ENCODE assay signal across 8 cellular contexts in genomic region chr10:92290837-92291609, GRCh38. TPM values are rescaled to one million over a fixed set of nuclear protein-coding genes. Genes with fewer than 3 reads are reported as not detected.
DNase-seq lines count a peak whose midpoint lies in the region; ATAC-seq and TF ChIP-seq lines count a peak whose summit lies in the region.

Gene CPEB3 (minus strand): TSS chr10:92291078. CDS start chr10:92240350, 50,728 bp downstream.
Gene MARCHF5 (plus strand): TSS chr10:92291167. CDS start chr10:92291495, 328 bp downstream.

- H3K27me3 Mint-ChIP-seq in CD14-positive monocyte (ENCODE audit: low read depth in 3 of 3) = peaks cover 2 to 5% (median 3%) of the 10 kb centered on the region in 3 donors

- no peaks in the 10 kb centered on the region for H3K9me3 ChIP-seq in liver (ENCODE audit: control insufficient read depth in 4 of 4, low read length in 3 of 4)

- under 1% methylated on average over 79 of the region's 79 CpGs for WGBS in liver

- H3K9me3 Mint-ChIP-seq in CD14-positive monocyte = no peaks in the 10 kb centered on the region

- no peaks in the 10 kb centered on the region for H3K27me3 ChIP-seq in liver (ENCODE audit: control insufficient read depth in 4 of 4, insufficient read depth in 4 of 4, low read length in 3 of 4)

- H3K4me3 Mint-ChIP-seq in CD14-positive monocyte = peak within 1 kb of the TSS; percentile 93 to 96

- TF ChIP-seq RAD21 in liver (IDR thresholded peaks at IDR 0.05) = peak; percentile 66 to 76

- H3K36me3 ChIP-seq in liver (ENCODE audit: control insufficient read depth in 4 of 4, insufficient read depth in 3 of 4, low read depth in 1 of 4, low read length in 3 of 4) = peaks cover 0 to 6% (median under 1%) of the 10 kb centered on the region in 4 donors

- H3K4me3 ChIP-seq in liver (ENCODE audit: low read depth in 1 of 3, low read length in 3 of 3) = peak within 1 kb of the TSS; percentile 82 to 99 (median 99)

- peak; percentile 94 for DNase-seq in CD14-positive monocyte (ENCODE audit: low spot score)
- peak; percentile 95 for DNase-seq in NCI-H69 (lab: John Stamatoyannopoulos, UW)
- peak; percentile 75 to 83 for DNase-seq in activated CD4-positive, alpha-beta T cell treated with anti-CD3 and anti-CD28 coated beads, Interleukin-2, amount 50 U/mL, for 24 hours (ENCODE audit: low read depth in 1 of 2, low spot score in 1 of 2)
- peak; percentile 98 for DNase-seq in dermis blood vessel endothelial cell
- DNase-seq in stimulated activated CD4-positive, alpha-beta T cell treated with anti-CD3 and anti-CD28 coated beads, Interleukin-4, amount 100 ng/mL, for 24 hours = peak; percentile 90

- peaks cover 24% of the 10 kb centered on the region for H3K4me1 Mint-ChIP-seq in CD14-positive monocyte

- peak within 1 kb of the TSS; percentile 60 to 92 (median 85) for H3K27ac Mint-ChIP-seq in CD14-positive monocyte

- H3K27ac ChIP-seq in liver (ENCODE audit: low read depth in 1 of 2, low read length in 2 of 2) = peak within 1 kb of the TSS; percentile 93 to 100

- H3K36me3 Mint-ChIP-seq in CD14-positive monocyte = peaks cover 10 to 16% of the 10 kb centered on the region in 2 donors

- H3K4me1 ChIP-seq in liver (ENCODE audit: control insufficient read depth in 4 of 4, insufficient read depth in 4 of 4, low read length in 3 of 4) = peaks cover 5 to 10% (median 8%) of the 10 kb centered on the region in 4 donors

- intact Hi-C loops in CD14-positive monocyte (cut with micrococcal nuclease) = loop anchor here (2.0 to 5.0 kb wide), 3 partner anchors 50 to 204 kb away; no protein-coding TSS in a partner anchor

- peak; percentile 98 for ATAC-seq in GM19351 (IDR thresholded peaks at IDR 0.05; ENCODE audit: unreplicated experiment)
- peak; percentile 98 for ATAC-seq in HG03521 (IDR thresholded peaks at IDR 0.05; ENCODE audit: unreplicated experiment)

- peak within 1 kb of the TSS; percentile 94 to 96 for H3K9ac ChIP-seq in liver (ENCODE audit: low read depth in 1 of 2, low read length in 2 of 2)

- TF ChIP-seq CTCF in CD14-positive monocyte (IDR thresholded peaks at IDR 0.05) (peak; percentile 75), liver (IDR thresholded peaks at IDR 0.05; ENCODE audit: low read depth, low read length, missing input control) (peak; percentile 67)

TF ChIP-seq in liver, 16 proteins besides CTCF, POLR2A, EP300 and RAD21:
- TF ChIP-seq REST (IDR thresholded peaks at IDR 0.05) (peak; percentile 75), NR2F2 (IDR thresholded peaks at IDR 0.05) (peak; percentile 38), HNF4A (conservative IDR thresholded peaks at IDR 0.05) (peak; percentile 43 to 49), RXRA (IDR thresholded peaks at IDR 0.05) (peak in 1 of 2 donors; percentile 19), SP1 (IDR thresholded peaks at IDR 0.05) (peak; percentile 65), FOXA2 (IDR thresholded peaks at IDR 0.05) (no peak), HNF4G (IDR thresholded peaks at IDR 0.05) (no peak), YY1 (IDR thresholded peaks at IDR 0.05) (peak; percentile 87), GABPA (IDR thresholded peaks at IDR 0.05 in 1 of 2, conservative IDR thresholded peaks at IDR 0.05 in 1 of 2) (peak in 1 of 2 donors; percentile 79), EGR1 (IDR thresholded peaks at IDR 0.05; ENCODE audit: low read depth in 2 of 2) (peak; percentile 79 to 80), JUND (IDR thresholded peaks at IDR 0.05) (no peak)

RNA-seq across cellular contexts. Expression of gene CPEB3, which starts in this region (rescaled TPM):
- 1 to 10 TPM; 1.8 to 2.1 TPM for polyA plus RNA-seq in CD14-positive monocyte
- total RNA-seq in dermis blood vessel endothelial cell = 1.7 and 2.5 TPM in 2 replicates
- total RNA-seq in liver = 1 to 10 TPM; 2.1 to 8.4 TPM
- 1 to 10 TPM; 4.8 to 5.4 TPM for polyA plus RNA-seq in liver

RNA-seq across cellular contexts. Expression of gene MARCHF5, which starts in this region (rescaled TPM):
- polyA plus RNA-seq in CD14-positive monocyte (10 to 100 TPM; 29.6 to 30.6 TPM), liver (10 to 100 TPM; 15.0 to 18.1 TPM)
- total RNA-seq in dermis blood vessel endothelial cell (40.2 and 41.2 TPM in 2 replicates), liver (10 to 100 TPM in 1 of 2 donors, 1 to 10 TPM in 1; 9.7 to 18.4 TPM)

Comparison
In these comparisons a context has a peak if more than half of its experiments do, and no peak if none do; other contexts are left out.
1. Peak in every context shown above with its lines: DNase-seq, ATAC-seq, H3K4me3 ChIP-seq and H3K27ac ChIP-seq.